8 cellular contexts compared by ENCODE assay signal in genomic region chr15:92884813-92885461, GRCh38. TPM values are rescaled to one million over a fixed set of nuclear protein-coding genes. Genes with fewer than 3 reads are reported as not detected.
DNase-seq lines count a peak whose midpoint lies in the region; ATAC-seq and TF ChIP-seq lines count a peak whose summit lies in the region.

No MANE protein-coding gene starts in this region.

- peak overlapping the region; percentile 96 for H3K27ac Mint-ChIP-seq in HFFc6
- H3K27ac Mint-ChIP-seq in activated naive CD8-positive, alpha-beta T cell treated with anti-CD3 and anti-CD28 coated beads, Interleukin-2, amount 50 U/mL, for 24 hours, result peak overlapping the region; percentile 98

- WGBS in thymus, result 9% methylated on average over 3 of the region's 3 CpGs

- H3K36me3 Mint-ChIP-seq in HFFc6 (ENCODE audit: low read depth), result peaks cover 52% of the 10 kb centered on the region
- H3K36me3 Mint-ChIP-seq in activated naive CD8-positive, alpha-beta T cell treated with anti-CD3 and anti-CD28 coated beads, Interleukin-2, amount 50 U/mL, for 24 hours (ENCODE audit: low read depth), result peaks cover 60% of the 10 kb centered on the region

- peaks cover 3% of the 10 kb centered on the region for H3K36me3 ChIP-seq in thymus (ENCODE audit: control insufficient read depth, insufficient read depth)

- H3K4me1 ChIP-seq in thymus (ENCODE audit: control insufficient read depth, insufficient read depth, low read length), result peaks cover 15% of the 10 kb centered on the region

- H3K27me3 Mint-ChIP-seq in HFFc6 (ENCODE audit: insufficient read depth), result peaks cover 8% of the 10 kb centered on the region
- peaks cover 2% of the 10 kb centered on the region for H3K27me3 Mint-ChIP-seq in activated naive CD8-positive, alpha-beta T cell treated with anti-CD3 and anti-CD28 coated beads, Interleukin-2, amount 50 U/mL, for 24 hours

- no peaks in the 10 kb centered on the region for H3K9me3 Mint-ChIP-seq in HFFc6
- no peaks in the 10 kb centered on the region for H3K9me3 Mint-ChIP-seq in activated naive CD8-positive, alpha-beta T cell treated with anti-CD3 and anti-CD28 coated beads, Interleukin-2, amount 50 U/mL, for 24 hours

- H3K4me1 Mint-ChIP-seq in HFFc6 (ENCODE audit: low read depth), result peaks cover 56% of the 10 kb centered on the region
- peaks cover 66% of the 10 kb centered on the region for H3K4me1 Mint-ChIP-seq in activated naive CD8-positive, alpha-beta T cell treated with anti-CD3 and anti-CD28 coated beads, Interleukin-2, amount 50 U/mL, for 24 hours

- CTCF ChIA-PET in AG04449 (lab: Yijun Ruan, JAX), result interaction anchor here (1.1 to 6.3 kb wide), 3 partner anchors 10 to 76 kb away, joined by 3 to 36 read pairs (median 4); no protein-coding TSS in a partner anchor

- DNase-seq in AG04449 (ENCODE audit: low read depth, low spot score) (no peak), HFFc6 (no peak), left kidney (ENCODE audit: low read depth, low spot score) (peak; percentile 69), HK-2 (ENCODE audit: unreplicated experiment) (no peak)
- no peak for DNase-seq in activated naive CD8-positive, alpha-beta T cell treated with anti-CD3 and anti-CD28 coated beads, Interleukin-2, amount 50 U/mL, for 24 hours

- TF ChIP-seq CTCF in AG04449 (IDR thresholded peaks at IDR 0.05; ENCODE audit: insufficient read depth, low read length, missing control alignments), result no peak
- TF ChIP-seq CTCF in HFFc6 (IDR thresholded peaks at IDR 0.05), result no peak

- H3K9me3 ChIP-seq in thymus (ENCODE audit: control insufficient read depth), result no peaks in the 10 kb centered on the region

- ATAC-seq in activated naive CD8-positive, alpha-beta T cell treated with anti-CD3 and anti-CD28 coated beads, Interleukin-2, amount 50 U/mL, for 24 hours, result no peak
- ATAC-seq in GM21723 (IDR thresholded peaks at IDR 0.05; ENCODE audit: unreplicated experiment) (no peak), HG03175 (IDR thresholded peaks at IDR 0.05; ENCODE audit: unreplicated experiment) (no peak)

- no peaks in the 10 kb centered on the region for H3K27me3 ChIP-seq in thymus (ENCODE audit: control insufficient read depth, insufficient read depth)

- H3K4me3 Mint-ChIP-seq in HFFc6, result peak overlapping the region; percentile 95
- H3K4me3 Mint-ChIP-seq in activated naive CD8-positive, alpha-beta T cell treated with anti-CD3 and anti-CD28 coated beads, Interleukin-2, amount 50 U/mL, for 24 hours, result peak overlapping the region; percentile 94

- POLR2A ChIA-PET in AG04449 (lab: Yijun Ruan, JAX), result interaction anchor here (1.1 to 2.0 kb wide), 4 partner anchors 15 to 83 kb away, joined by 3 to 10 read pairs (median 6); partner anchors contain the start of gene CHD2

- H3K27ac ChIP-seq in thymus (ENCODE audit: low read depth), result no peak overlapping the region

- peak overlapping the region; percentile 73 for H3K4me3 ChIP-seq in AG04449 (ENCODE audit: low read depth, low read length)
- peak overlapping the region; percentile 98 for H3K4me3 ChIP-seq in thymus (ENCODE audit: low read length)

RNA-seq across cellular contexts. Expression of gene CHD2, which starts 15.2 kb away (rescaled TPM):
- total RNA-seq in HFFc6 (2021; fragmentation: NEBNext Ultra II Directional; extraction: Animal tissue kit (Norgen Biotek cat#: 25700)), result 10 to 100 TPM; 47.5 to 65.3 (median 57.2) TPM
- 62.0 TPM for polyA plus RNA-seq in thymus
